ENCODE assay signal across 24 cellular contexts in genomic region chr12:119069029-119069731, GRCh38.
DNase-seq lines count a peak whose midpoint lies in the region; ATAC-seq, FAIRE-seq and TF ChIP-seq lines count a peak whose summit lies in the region.
"Had no signal": no experiment of that assay in that cellular context is flagged by ENCODE, and none has a peak within 500 bp of the region (broad histone marks: within the 10 kb centered on the region; RNA-seq: fewer than 3 reads in every experiment).

No MANE protein-coding gene starts in this region.

- H3K4me3 ChIP-seq in H1 (ENCODE audit: extremely low read depth in 1 of 4, insufficient read depth in 2 of 4, low read depth in 3 of 4, low read length in 4 of 4) (no peak overlapping the region), body of pancreas (no peak overlapping the region), ovary (no peak overlapping the region)
- H3K4me3 ChIP-seq: pancreas, sigmoid colon, tibial artery had no signal

- no peak for TF ChIP-seq POLR2A in H1 (IDR thresholded peaks at IDR 0.05; ENCODE audit: control extremely low read depth in 1 of 2, low read depth in 2 of 2, low read length in 2 of 2)
- TF ChIP-seq POLR2A in body of pancreas (IDR thresholded peaks at IDR 0.05): no peak
- TF ChIP-seq POLR2A in ovary (IDR thresholded peaks at IDR 0.05): no peak

- no peak overlapping the region for H3K56ac ChIP-seq in H1 (replicated peaks; ENCODE audit: insufficient read length, low read depth, low read length)

- no peak overlapping the region for H3K23ac ChIP-seq in H1 (ENCODE audit: insufficient read length)

- no peaks in the 10 kb centered on the region for H3K79me1 ChIP-seq in H1 (ENCODE audit: low read depth, low read length)

- no peak overlapping the region for H2AK5ac ChIP-seq in H1 (ENCODE audit: low read depth, low read length)

- CTCF ChIA-PET in H1 (lab: Charles Lee; ENCODE audit: partially characterized antibody): interaction anchor here (0.8 to 3.4 kb wide), 7 partner anchors 9 to 343 kb away, joined by 3 to 10 read pairs (median 3); no protein-coding TSS in a partner anchor

- no peaks in the 10 kb centered on the region for H3K9me3 ChIP-seq in H1 (ENCODE audit: insufficient read depth in 2 of 2, low read depth in 1 of 2, low read length in 1 of 2)
- no peaks in the 10 kb centered on the region for H3K9me3 ChIP-seq in body of pancreas
- no peaks in the 10 kb centered on the region for H3K9me3 ChIP-seq in ovary
- H3K9me3 ChIP-seq: pancreas, sigmoid colon, tibial artery had no signal

- H4K91ac ChIP-seq in H1 (replicated peaks; ENCODE audit: insufficient read length, low read length): no peak overlapping the region

- no peaks in the 10 kb centered on the region for H3K79me2 ChIP-seq in H1 (ENCODE audit: control insufficient read depth in 1 of 2, insufficient read depth in 2 of 2, low read length in 2 of 2)

- WGBS in H1 (ENCODE audit: extremely low coverage in 1 of 2, insufficient coverage in 1 of 2, insufficient read length in 1 of 2, insufficient replicate concordance in 2 of 2, low coverage in 1 of 2, low lambda C conversion rate in 2 of 2, missing lambda C conversion rate in 1 of 2), 2 experiments: 72% methylated on average over 10 of the region's 10 CpGs; no CpG with 5 or more reads in 1 of the 2 experiments
- 10 to 11% methylated on average over 10 of the region's 10 CpGs for WGBS in body of pancreas, 2 donors
- 33 to 48% (median 39%) methylated on average over 10 of the region's 10 CpGs for WGBS in ovary, 3 donors

- H3K36me3 ChIP-seq in H1 (ENCODE audit: control insufficient read depth in 2 of 4, insufficient read depth in 4 of 4, low read length in 3 of 4): no peaks in the 10 kb centered on the region
- no peaks in the 10 kb centered on the region for H3K36me3 ChIP-seq in body of pancreas (replicated peaks in 1 of 2; ENCODE audit: insufficient read depth in 1 of 2, low read depth in 2 of 2)
- H3K36me3 ChIP-seq in ovary: no peaks in the 10 kb centered on the region
- H3K36me3 ChIP-seq: pancreas, sigmoid colon, tibial artery had no signal

- TF ChIP-seq EP300 in H1 (IDR thresholded peaks at IDR 0.05; ENCODE audit: borderline replicate concordance in 1 of 2, low read depth in 2 of 2, low read length in 2 of 2) (no peak), ovary (IDR thresholded peaks at IDR 0.05) (no peak)

- H3K4ac ChIP-seq in H1 (replicated peaks; ENCODE audit: insufficient read length, low read depth, low read length): no peak overlapping the region

- intact Hi-C loops in body of pancreas (cut with DNase I) (no loop called here), ovary (cut with DNase I) (no loop called here)

- no peak for ATAC-seq in body of pancreas
- ATAC-seq: activated T-helper 17 cell treated with anti-CD3 and anti-CD28 coated beads, Interleukin-2, amount 50 U/mL, for 72 hours; naive thymus-derived CD8-positive, alpha-beta T cell; stimulated activated naive B cell treated with anti-CD40 and anti-IgM and Interleukin-4, amounts not matched to agents 10 μg/mL and 1 μg/mL and 100 μg/mL, for 72 hours had no signal

- DNase-seq in DMS153 (lab: John Stamatoyannopoulos, UW) (peak; percentile 74), NCI-H1105 treated with DMSO at 0.1 percent for 48 hours (lab: John Stamatoyannopoulos, UW) (peak; percentile 52), NCI-H524 treated with DMSO at 0.1 percent for 48 hours (lab: John Stamatoyannopoulos, UW) (peak; percentile 36), H1 (ENCODE audit: low read depth in 1 of 2, low spot score in 2 of 2) (no peak), OCI-M2 (lab: John Stamatoyannopoulos, UW; ENCODE audit: unreplicated experiment) (no peak), body of pancreas (no peak), NCI-H1930 (lab: John Stamatoyannopoulos, UW) (no peak), ovary (no peak)
- DNase-seq: activated CD4-positive, alpha-beta T cell treated with anti-CD3 and anti-CD28 coated beads for 4 hours; CD4-positive, alpha-beta memory T cell; GOT3; hippocampal formation; Kasumi-1; naive thymus-derived CD8-positive, alpha-beta T cell; NCI-H1436 treated with DMSO at 0.1 percent for 48 hours; NK-92 treated with Interleukin-12 subunit alpha and Interleukin-12 subunit beta, amount 100 ng/mL, for 24 hours; pancreas; RPMI8226; sigmoid colon; stimulated activated naive B cell treated with anti-CD40 and anti-IgM and Interleukin-4, amounts not matched to agents 10 μg/mL and 1 μg/mL and 100 μg/mL, for 72 hours; tibial artery had no signal

- H4K8ac ChIP-seq in H1 (ENCODE audit: extremely low read depth, insufficient read depth, low read length): no peak overlapping the region

- H3K14ac ChIP-seq in H1 (ENCODE audit: insufficient read length): no peak overlapping the region

- POLR2A ChIA-PET in H1 (lab: Charles Lee; ENCODE audit: partially characterized antibody): no interaction called here

- H3K4me1 ChIP-seq in H1 (replicated peaks in 1 of 4; ENCODE audit: control insufficient read depth in 3 of 4, insufficient read depth in 4 of 4, low read length in 3 of 4) (peaks cover 0 to 14% (median under 1%) of the 10 kb centered on the region in 4 experiments; a peak in 1 of 7 replicates), body of pancreas (peaks cover 18% of the 10 kb centered on the region), ovary (ENCODE audit: insufficient read depth) (no peaks in the 10 kb centered on the region)
- H3K4me1 ChIP-seq: sigmoid colon, tibial artery had no signal

- FAIRE-seq in H1 (lab: Jason Lieb, UNC): peak; percentile 42
- FAIRE-seq: HTR-8/SVneo, islet of Langerhans, pancreas had no signal

- H2BK5ac ChIP-seq in H1 (ENCODE audit: low read depth, low read length): no peak overlapping the region

- H2AFZ ChIP-seq in H1 (ENCODE audit: low read length): no peak overlapping the region

- no peak overlapping the region for H3K18ac ChIP-seq in H1 (ENCODE audit: extremely low read depth, low read length)

- H4K5ac ChIP-seq in H1 (ENCODE audit: insufficient read length, low read depth, low read length): no peak overlapping the region

- peak in 1 of 3 experiments; percentile 16; a peak in 1 of 4 replicates for TF ChIP-seq CTCF in H1 (IDR thresholded peaks at IDR 0.05; ENCODE audit: control extremely low read depth in 1 of 3, insufficient read depth in 1 of 3, low read depth in 1 of 3, low read length in 3 of 3)
- TF ChIP-seq CTCF in body of pancreas (IDR thresholded peaks at IDR 0.05): no peak
- no peak for TF ChIP-seq CTCF in ovary (IDR thresholded peaks at IDR 0.05)

- no peaks in the 10 kb centered on the region; the same call in 1 of the 2 replicates for H3K23me2 ChIP-seq in H1 (ENCODE audit: low read depth, low read length)

- H3K27ac ChIP-seq in H1 (ENCODE audit: low read depth, low read length) (no peak overlapping the region), body of pancreas (no peak overlapping the region), ovary (no peak overlapping the region)
- H3K27ac ChIP-seq: pancreas, sigmoid colon, tibial artery had no signal

- no peak overlapping the region for H2BK12ac ChIP-seq in H1 (ENCODE audit: low read depth, low read length)

- H2BK20ac ChIP-seq in H1 (ENCODE audit: low read length): no peak overlapping the region

- H3K9ac ChIP-seq in H1 (replicated peaks in 1 of 4; ENCODE audit: extremely low read depth in 1 of 4, low read depth in 3 of 4, low read length in 3 of 4): no peak overlapping the region

- TF ChIP-seq RAD21 in H1 (IDR thresholded peaks at IDR 0.05 in 1 of 2, conservative IDR thresholded peaks at IDR 0.05 in 1 of 2; ENCODE audit: low read depth in 2 of 2, low read length in 2 of 2): no peak; a peak in 1 of 4 replicates

- no peak overlapping the region for H2BK15ac ChIP-seq in H1 (ENCODE audit: low read length)

- H3K27me3 ChIP-seq in H1 (replicated peaks in 1 of 4; ENCODE audit: control insufficient read depth in 3 of 4, extremely low read depth in 1 of 4, insufficient read depth in 3 of 4, low read length in 3 of 4) (no peaks in the 10 kb centered on the region; a peak in 2 of 7 replicates), body of pancreas (no peaks in the 10 kb centered on the region), ovary (no peaks in the 10 kb centered on the region)
- H3K27me3 ChIP-seq: pancreas, tibial artery had no signal

- no peak overlapping the region for H2BK120ac ChIP-seq in H1 (replicated peaks; ENCODE audit: low read depth, low read length)

- no peak overlapping the region for H3K4me2 ChIP-seq in H1 (ENCODE audit: insufficient read depth in 1 of 2, low read depth in 2 of 2, low read length in 2 of 2)

- H4K20me1 ChIP-seq in H1 (replicated peaks in 1 of 2; ENCODE audit: control insufficient read depth in 1 of 2, insufficient read depth in 2 of 2, low read length in 2 of 2): no peaks in the 10 kb centered on the region

TF ChIP-seq in H1, 55 proteins besides CTCF, POLR2A, EP300 and RAD21:
- no peak for TF ChIP-seq FOSL1 (IDR thresholded peaks at IDR 0.05; ENCODE audit: insufficient read depth, low read depth, low read length)
- no peak for TF ChIP-seq YY1 (IDR thresholded peaks at IDR 0.05; ENCODE audit: low read depth, low read length)
- no peak for TF ChIP-seq CHD2 (IDR thresholded peaks at IDR 0.05; ENCODE audit: low read length)
- TF ChIP-seq POU5F1 (IDR thresholded peaks at IDR 0.05; ENCODE audit: low read depth, low read length): no peak
- TF ChIP-seq RXRA (IDR thresholded peaks at IDR 0.05; ENCODE audit: insufficient read depth, low read depth, low read length): no peak
- TF ChIP-seq SIRT6 (IDR thresholded peaks at IDR 0.05; ENCODE audit: low read length): no peak
- no peak for TF ChIP-seq NRF1 (IDR thresholded peaks at IDR 0.05; ENCODE audit: low read depth, low read length)
- no peak for TF ChIP-seq BACH1 (IDR thresholded peaks at IDR 0.05; ENCODE audit: low read length)
- TF ChIP-seq BRCA1 (IDR thresholded peaks at IDR 0.05; ENCODE audit: low read depth, low read length): no peak
- no peak for TF ChIP-seq USF2 (IDR thresholded peaks at IDR 0.05; ENCODE audit: low read length)

Comparison
In these comparisons a context has a peak if more than half of its experiments do, and no peak if none do; other contexts are left out.
1. DNase-seq: peak in DMS153 (single experiment), NCI-H1105 treated with DMSO at 0.1 percent for 48 hours (single experiment) and NCI-H524 treated with DMSO at 0.1 percent for 48 hours (single experiment); none in H1 (0 of 2), OCI-M2 (single experiment), body of pancreas (0 of 4), NCI-H1930 (0 of 2) and ovary (0 of 5).